Comparison of ENCODE assay signal across 23 cellular contexts in genomic region chr1:8883510-8883909, GRCh38.
"Had no signal": no experiment of that assay in that cellular context is flagged by ENCODE, and none has a peak within 500 bp of the region (broad histone marks: within the 10 kb centered on the region; RNA-seq: fewer than 3 reads in every experiment).

No MANE protein-coding gene starts in this region.

- H3K27ac Mint-ChIP-seq: activated B cell treated with CpG ODN at 0.5 μM for 24 hours; activated CD8-positive, alpha-beta T cell treated with anti-CD3 and anti-CD28 coated beads for 36 hours; activated T-helper 2 cell treated with anti-CD3 and anti-CD28 coated beads, Interferon-gamma antibody, Interleukin-2, Interleukin-4, amounts not matched to agents 10 μg/mL and 5 μg/mL and 100 μg/mL, durations not matched to agents 14 hours and 24 hours and 36 hours; immature natural killer cell had no signal

- H3K4me3 Mint-ChIP-seq: activated B cell treated with CpG ODN at 0.5 μM for 24 hours; activated CD8-positive, alpha-beta T cell treated with anti-CD3 and anti-CD28 coated beads for 36 hours; immature natural killer cell; naive thymus-derived CD8-positive, alpha-beta T cell had no signal

- ATAC-seq: activated CD8-positive, alpha-beta T cell treated with anti-CD3 and anti-CD28 coated beads for 36 hours; gastroesophageal sphincter; heart left ventricle; naive thymus-derived CD8-positive, alpha-beta T cell had no signal

- H3K36me3 Mint-ChIP-seq: immature natural killer cell; naive thymus-derived CD8-positive, alpha-beta T cell had no signal

- H3K27me3 ChIP-seq: brain microvascular endothelial cell, colonic mucosa, gastroesophageal sphincter, heart left ventricle, thyroid gland had no signal

- H3K36me3 ChIP-seq: brain microvascular endothelial cell, colonic mucosa, gastroesophageal sphincter, heart left ventricle, left ventricle myocardium inferior, thyroid gland had no signal

- H3K9me3 ChIP-seq: colonic mucosa, gastroesophageal sphincter, heart left ventricle, left ventricle myocardium inferior, thyroid gland had no signal

- H3K27ac ChIP-seq: brain microvascular endothelial cell, colonic mucosa, gastroesophageal sphincter, left ventricle myocardium inferior, thyroid gland had no signal

- H3K4me3 ChIP-seq: colonic mucosa, gastroesophageal sphincter, heart left ventricle, left ventricle myocardium inferior, thyroid gland had no signal

- DNase-seq: activated B cell treated with CpG ODN at 0.5 μM for 24 hours; activated CD4-positive, alpha-beta T cell treated with anti-CD3 and anti-CD28 coated beads for 4 hours; activated CD8-positive, alpha-beta T cell treated with anti-CD3 and anti-CD28 coated beads for 36 hours; activated naive CD4-positive, alpha-beta T cell treated with Interleukin-2 at 50 U/mL for 16 hours; activated T-cell treated with anti-CD3 and anti-CD28 coated beads, Interleukin-2, amount 50 U/mL, for 1 hour; brain microvascular endothelial cell; central memory CD4-positive, alpha-beta T cell; colonic mucosa; heart left ventricle; immature natural killer cell; kidney glomerular epithelial cell; left ventricle myocardium inferior; naive thymus-derived CD8-positive, alpha-beta T cell; nucleus accumbens; stimulated activated CD4-positive, alpha-beta T cell treated with anti-CD3 and anti-CD28 coated beads, Interleukin-12 subunit alpha, Interleukin-12 subunit beta, amount 100 ng/mL, for 4 hours; stimulated activated CD4-positive, alpha-beta T cell treated with anti-CD3 and anti-CD28 coated beads, Interleukin-1b, Interleukin-23, amount 100 ng/mL, for 48 hours; stimulated activated CD8-positive, alpha-beta memory T cell treated with anti-CD3 and anti-CD28 coated beads, Interleukin-4, amount 100 ng/mL, for 48 hours; stimulated activated naive CD4-positive, alpha-beta T cell; T-helper 1 cell; T-helper 9 cell; thyroid gland had no signal

- H3K9me3 Mint-ChIP-seq: activated B cell treated with CpG ODN at 0.5 μM for 24 hours; activated CD8-positive, alpha-beta T cell treated with anti-CD3 and anti-CD28 coated beads for 36 hours; activated T-helper 2 cell treated with anti-CD3 and anti-CD28 coated beads, Interferon-gamma antibody, Interleukin-2, Interleukin-4, amounts not matched to agents 10 μg/mL and 5 μg/mL and 100 μg/mL, durations not matched to agents 14 hours and 24 hours and 36 hours; immature natural killer cell; naive thymus-derived CD8-positive, alpha-beta T cell had no signal

- H3K27me3 Mint-ChIP-seq: activated B cell treated with CpG ODN at 0.5 μM for 24 hours; activated CD8-positive, alpha-beta T cell treated with anti-CD3 and anti-CD28 coated beads for 36 hours; naive thymus-derived CD8-positive, alpha-beta T cell had no signal
